Comparison of ENCODE assay signal across 16 cellular contexts in genomic region chr19:29884466-29884865, GRCh38. TPM values are rescaled to one million over a fixed set of nuclear protein-coding genes. Genes with fewer than 3 reads are reported as not detected.
DNase-seq lines count a peak whose midpoint lies in the region; ATAC-seq and TF ChIP-seq lines count a peak whose summit lies in the region.
"Had no signal": no experiment of that assay in that cellular context is flagged by ENCODE, and none has a peak within 500 bp of the region (broad histone marks: within the 10 kb centered on the region; RNA-seq: fewer than 3 reads in every experiment).

No MANE protein-coding gene starts in this region.

- H3K36me3 ChIP-seq in H7 (replicated peaks; ENCODE audit: control insufficient read depth, insufficient read depth, low read length) (no peaks in the 10 kb centered on the region), neuronal stem cell (replicated peaks in 1 of 2; ENCODE audit: control insufficient read depth in 2 of 2, insufficient read depth in 2 of 2, low read length in 2 of 2) (no peaks in the 10 kb centered on the region), spleen (no peaks in the 10 kb centered on the region)

- H3K14ac ChIP-seq in neuronal stem cell (ENCODE audit: low read length), result no peak overlapping the region

- H2BK120ac ChIP-seq in neuronal stem cell (ENCODE audit: low read depth, low read length), result peak overlapping the region; percentile 87

- no peak overlapping the region for H2BK12ac ChIP-seq in neuronal stem cell (ENCODE audit: low read length)

- TF ChIP-seq CTCF in chondrocyte (IDR thresholded peaks at IDR 0.05), result no peak
- TF ChIP-seq CTCF in spleen (IDR thresholded peaks at IDR 0.05 in 8 of 11, conservative IDR thresholded peaks at IDR 0.05 in 3 of 11), result no peak

- H3K4me3 ChIP-seq in H7 (ENCODE audit: insufficient read depth, low read depth, low read length) (no peak overlapping the region), neuronal stem cell (ENCODE audit: low read length in 2 of 2) (peak overlapping the region in 1 of 2 donors; percentile 20), spleen (no peak overlapping the region)

- H3K4me1 Mint-ChIP-seq in chondrocyte (ENCODE audit: low read depth), result no peaks in the 10 kb centered on the region

- no peak overlapping the region for H3K9ac ChIP-seq in neuronal stem cell (ENCODE audit: low read depth, low read length, poor library complexity)

- H3K4me1 ChIP-seq in neuronal stem cell (ENCODE audit: control insufficient read depth in 2 of 2, insufficient read depth in 1 of 2, low read depth in 1 of 2, low read length in 2 of 2) (no peaks in the 10 kb centered on the region), spleen (peaks cover 0 to 26% (median 10%) of the 10 kb centered on the region in 6 donors)

- no peak overlapping the region for H4K91ac ChIP-seq in neuronal stem cell (ENCODE audit: low read depth, low read length, poor library complexity)

- no peak overlapping the region for H3K4me3 Mint-ChIP-seq in chondrocyte (ENCODE audit: unreplicated experiment)
- H3K4me3 Mint-ChIP-seq: B cell; CD4-positive, alpha-beta memory T cell; H9 had no signal

- no peak overlapping the region for H4K8ac ChIP-seq in neuronal stem cell (ENCODE audit: low read depth, low read length)

- no peaks in the 10 kb centered on the region for H3K36me3 Mint-ChIP-seq in chondrocyte (ENCODE audit: low read depth)
- H3K36me3 Mint-ChIP-seq: CD4-positive, alpha-beta memory T cell had no signal

- H3K27ac ChIP-seq in neuronal stem cell (replicated peaks; ENCODE audit: low read length) (no peak overlapping the region), spleen (no peak overlapping the region)

- no peaks in the 10 kb centered on the region for H3K79me1 ChIP-seq in neuronal stem cell (ENCODE audit: low read depth, low read length)

- no peaks in the 10 kb centered on the region for H3K9me3 Mint-ChIP-seq in chondrocyte (ENCODE audit: low read depth)
- H3K9me3 Mint-ChIP-seq: CD4-positive, alpha-beta memory T cell; H9 had no signal

- no peak overlapping the region for H2AFZ ChIP-seq in neuronal stem cell (ENCODE audit: low read length)

- peak; percentile 21 for DNase-seq in D341Med (ENCODE audit: low spot score)
- peak; percentile 45 for DNase-seq in H7
- DNase-seq in chondrocyte (ENCODE audit: low spot score), result peak; percentile 57
- no peak for DNase-seq in neuronal stem cell (ENCODE audit: low spot score)
- no peak for DNase-seq in stimulated activated naive CD4-positive, alpha-beta T cell treated with Interleukin-2 at 50 U/mL for 16 hours (lab: John Stamatoyannopoulos, UW)
- DNase-seq in spleen, result no peak
- DNase-seq in activated CD4-positive, CD25-positive, alpha-beta regulatory T cell (lab: John Stamatoyannopoulos, UW), result no peak
- DNase-seq: C1 segment of cervical spinal cord; CD4-positive, alpha-beta memory T cell; DMS153; DMS79 treated with DMSO at 0.1 percent for 48 hours; EL; H9 had no signal

- H2BK5ac ChIP-seq in neuronal stem cell (ENCODE audit: low read length), result no peak overlapping the region

- no peak for TF ChIP-seq POLR2A in spleen (IDR thresholded peaks at IDR 0.05)

- H3K18ac ChIP-seq in neuronal stem cell (ENCODE audit: low read length), result peak overlapping the region; percentile 72

- H3K4ac ChIP-seq in neuronal stem cell (ENCODE audit: low read length), result no peak overlapping the region

- H2AK5ac ChIP-seq in neuronal stem cell (ENCODE audit: low read depth, low read length), result no peak overlapping the region

- no peak overlapping the region for H3K23ac ChIP-seq in neuronal stem cell (ENCODE audit: low read depth, low read length, poor library complexity)

- H3K27ac Mint-ChIP-seq in chondrocyte (ENCODE audit: unreplicated experiment), result no peak overlapping the region
- H3K27ac Mint-ChIP-seq: B cell; CD4-positive, alpha-beta memory T cell; H9 had no signal

- H3K9me3 ChIP-seq in neuronal stem cell (replicated peaks in 1 of 2; ENCODE audit: control insufficient read depth in 2 of 2, insufficient read depth in 1 of 2, low read depth in 1 of 2, low read length in 2 of 2), result no peaks in the 10 kb centered on the region
- H3K9me3 ChIP-seq in spleen, result no peaks in the 10 kb centered on the region

- H3K27me3 Mint-ChIP-seq in chondrocyte (ENCODE audit: low read depth), result peaks cover 15% of the 10 kb centered on the region
- H3K27me3 Mint-ChIP-seq: B cell had no signal

- WGBS in neuronal stem cell (ENCODE audit: extremely low coverage in 2 of 2, insufficient read length in 2 of 2, insufficient replicate concordance in 1 of 2), 2 donors, result no CpG with 5 or more reads among the region's 9 CpGs
- 62 to 91% (median 75%) methylated on average over 9 of the region's 9 CpGs for WGBS in spleen, 5 donors

- H3K27me3 ChIP-seq in H7 (ENCODE audit: control insufficient read depth, insufficient read depth, low read length), result no peaks in the 10 kb centered on the region
- peaks cover 0 to 15% (median 0%) of the 10 kb centered on the region in 3 experiments for H3K27me3 ChIP-seq in neuronal stem cell (ENCODE audit: control insufficient read depth in 3 of 3, insufficient read depth in 3 of 3, low read depth in 1 of 3, low read length in 3 of 3)
- peaks cover 0 to 32% (median 0%) of the 10 kb centered on the region in 7 donors for H3K27me3 ChIP-seq in spleen (replicated peaks in 1 of 7)

- no peak overlapping the region for H2BK15ac ChIP-seq in neuronal stem cell (ENCODE audit: low read length)

- ATAC-seq in HG02678 (IDR thresholded peaks at IDR 0.05; ENCODE audit: unreplicated experiment), result no peak
- ATAC-seq: HepG2 had no signal

- H3K4me2 ChIP-seq in neuronal stem cell (ENCODE audit: insufficient read depth, low read length, poor library complexity, severe bottlenecking), result no peak overlapping the region

- intact Hi-C loops in spleen (cut with DNase I; ENCODE audit: low total_unique reads), result no loop called here

RNA-seq across cellular contexts. Expression of gene URI1, which starts 57.6 kb away (rescaled TPM):
- 44.3 and 70.3 TPM in 2 replicates for total RNA-seq in H7 (2014; rRNA removed; shearing (Covaris generic))
- 42.0 to 50.4 TPM (median 49.4 TPM) in 3 replicates for total RNA-seq in chondrocyte
- 48.6 TPM for polyA plus RNA-seq in neuronal stem cell (2013, experiment 1 of 2)
- polyA plus RNA-seq in neuronal stem cell (2013, experiment 2 of 2), result 48.5 TPM
- 10 to 100 TPM; 44.8 to 64.6 (median 53.9) TPM for total RNA-seq in spleen
- polyA plus RNA-seq in spleen, result 10 to 100 TPM; 23.8 to 31.7 (median 25.6) TPM

Comparison
In these comparisons a context has a peak if more than half of its experiments do, and no peak if none do; other contexts are left out.
1. DNase-seq: peak in D341Med (single experiment), H7 (single experiment) and chondrocyte (single experiment); none in neuronal stem cell (single experiment), stimulated activated naive CD4-positive, alpha-beta T cell treated with Interleukin-2 at 50 U/mL for 16 hours (single experiment), spleen (single experiment) and activated CD4-positive, CD25-positive, alpha-beta regulatory T cell (0 of 4).